11 cellular contexts compared by ENCODE assay signal in genomic region chr3:53493618-53493996, GRCh38. TPM values are rescaled to one million over a fixed set of nuclear protein-coding genes. Genes with fewer than 3 reads are reported as not detected.
A peak's percentile ranks its signal among the peaks of the same experiment; 100 is the strongest.
DNase-seq lines count a peak whose midpoint lies in the region; ATAC-seq, FAIRE-seq and TF ChIP-seq lines count a peak whose summit lies in the region.
"Had no signal": no experiment of that assay in that cellular context is flagged by ENCODE, and none has a peak within 500 bp of the region (broad histone marks: within the 10 kb centered on the region; RNA-seq: fewer than 3 reads in every experiment).

No MANE protein-coding gene starts in this region.

- H3K36me3 ChIP-seq in astrocyte (ENCODE audit: insufficient read depth, low read length): no peaks in the 10 kb centered on the region

- H2AFZ ChIP-seq in astrocyte (ENCODE audit: low read depth, low read length): peak overlapping the region; percentile 55

- no peak overlapping the region for H3K27ac ChIP-seq in astrocyte (ENCODE audit: low read depth, low read length)

- H3K79me2 ChIP-seq in astrocyte (ENCODE audit: insufficient read depth, low read length): no peaks in the 10 kb centered on the region

- H3K27me3 ChIP-seq in astrocyte (ENCODE audit: insufficient read depth, low read length): peaks cover 24% of the 10 kb centered on the region

- H3K27ac Mint-ChIP-seq in astrocyte (ENCODE audit: unreplicated experiment): no peak overlapping the region
- H3K27ac Mint-ChIP-seq in stimulated activated naive B cell treated with anti-CD40 and anti-IgM and Interleukin-4, amounts not matched to agents 10 μg/mL and 1 μg/mL and 100 μg/mL, for 72 hours: no peak overlapping the region

- H3K9me3 Mint-ChIP-seq in astrocyte (ENCODE audit: unreplicated experiment): no peaks in the 10 kb centered on the region
- no peaks in the 10 kb centered on the region for H3K9me3 Mint-ChIP-seq in stimulated activated naive B cell treated with anti-CD40 and anti-IgM and Interleukin-4, amounts not matched to agents 10 μg/mL and 1 μg/mL and 100 μg/mL, for 72 hours

- no peak overlapping the region for H3K4me3 ChIP-seq in astrocyte (ENCODE audit: insufficient read depth, low read depth, low read length)

- H3K4me1 Mint-ChIP-seq in astrocyte (ENCODE audit: low read depth, unreplicated experiment): peaks cover 9% of the 10 kb centered on the region
- H3K4me1 Mint-ChIP-seq in stimulated activated naive B cell treated with anti-CD40 and anti-IgM and Interleukin-4, amounts not matched to agents 10 μg/mL and 1 μg/mL and 100 μg/mL, for 72 hours: peaks cover 10 to 24% of the 10 kb centered on the region in 2 donors

- no peak for FAIRE-seq in astrocyte (lab: Jason Lieb, UNC)
- FAIRE-seq: A204.1 had no signal

- peaks cover 34% of the 10 kb centered on the region for H3K27me3 Mint-ChIP-seq in astrocyte (ENCODE audit: low read depth, unreplicated experiment)
- H3K27me3 Mint-ChIP-seq in stimulated activated naive B cell treated with anti-CD40 and anti-IgM and Interleukin-4, amounts not matched to agents 10 μg/mL and 1 μg/mL and 100 μg/mL, for 72 hours: peaks cover 54 to 67% of the 10 kb centered on the region in 2 donors

- H3K4me2 ChIP-seq in astrocyte (ENCODE audit: low read length): peak overlapping the region; percentile 81

- ATAC-seq in left colon (peak; percentile 64), GM19324 (IDR thresholded peaks at IDR 0.05; ENCODE audit: low FRiP score, unreplicated experiment) (no peak)
- no peak for ATAC-seq in stimulated activated naive B cell treated with anti-CD40 and anti-IgM and Interleukin-4, amounts not matched to agents 10 μg/mL and 1 μg/mL and 100 μg/mL, for 72 hours (replicated peaks)

- peak overlapping the region; percentile 77 for H3K4me3 Mint-ChIP-seq in astrocyte (ENCODE audit: unreplicated experiment)
- H3K4me3 Mint-ChIP-seq in stimulated activated naive B cell treated with anti-CD40 and anti-IgM and Interleukin-4, amounts not matched to agents 10 μg/mL and 1 μg/mL and 100 μg/mL, for 72 hours: peak overlapping the region; percentile 49 to 54

- no peak overlapping the region for H3K9ac ChIP-seq in astrocyte (ENCODE audit: low read length)

- H3K9me3 ChIP-seq in astrocyte (ENCODE audit: insufficient read depth, low read depth, low read length): no peaks in the 10 kb centered on the region

- no peaks in the 10 kb centered on the region for H4K20me1 ChIP-seq in astrocyte (ENCODE audit: insufficient read depth, low read length)

- TF ChIP-seq CTCF in astrocyte (IDR thresholded peaks at IDR 0.05; ENCODE audit: insufficient read depth, low read depth, low read length): no peak

- intact Hi-C loops in left colon (cut with DNase I, micrococcal nuclease): no loop called here

- H3K36me3 Mint-ChIP-seq in astrocyte (ENCODE audit: low read depth, unreplicated experiment): no peaks in the 10 kb centered on the region
- H3K36me3 Mint-ChIP-seq in stimulated activated naive B cell treated with anti-CD40 and anti-IgM and Interleukin-4, amounts not matched to agents 10 μg/mL and 1 μg/mL and 100 μg/mL, for 72 hours: no peaks in the 10 kb centered on the region

- H3K4me1 ChIP-seq in astrocyte (ENCODE audit: insufficient read depth, low read length): peaks cover 14% of the 10 kb centered on the region

- DNase-seq in NCI-H345 (lab: John Stamatoyannopoulos, UW): peak; percentile 34
- DNase-seq in NCI-H345 treated with DMSO at 0.1 percent for 48 hours (lab: John Stamatoyannopoulos, UW; ENCODE audit: unreplicated experiment): no peak
- no peak for DNase-seq in astrocyte (ENCODE audit: low read depth)
- no peak for DNase-seq in left colon
- no peak for DNase-seq in stimulated activated naive B cell treated with anti-CD40 and anti-IgM and Interleukin-4, amounts not matched to agents 10 μg/mL and 1 μg/mL and 100 μg/mL, for 72 hours
- DNase-seq in D341Med (ENCODE audit: low spot score): no peak
- DNase-seq in OCI-M1 (lab: John Stamatoyannopoulos, UW): no peak
- DNase-seq: Karpas-422 had no signal

RNA-seq across cellular contexts. Expression of gene CACNA1D, which starts 0.8 kb away (rescaled TPM):
- total RNA-seq in astrocyte (0.41 and 0.55 TPM in 2 replicates), left colon (10 to 100 TPM; 19.3 to 20.6 TPM)
- total RNA-seq: lung microvascular endothelial cell had no signal

Comparison
In these comparisons a context has a peak if more than half of its experiments do, and no peak if none do; other contexts are left out.
1. RNA of gene CACNA1D, which starts 0.8 kb away (total RNA-seq): 19.3 to 20.6 TPM in left colon; 0.41 to 0.55 TPM in astrocyte; every median in the first group is over 10 times any median in the second.